ENCODE assay signal across 24 cellular contexts in the genomic region with DNA sequence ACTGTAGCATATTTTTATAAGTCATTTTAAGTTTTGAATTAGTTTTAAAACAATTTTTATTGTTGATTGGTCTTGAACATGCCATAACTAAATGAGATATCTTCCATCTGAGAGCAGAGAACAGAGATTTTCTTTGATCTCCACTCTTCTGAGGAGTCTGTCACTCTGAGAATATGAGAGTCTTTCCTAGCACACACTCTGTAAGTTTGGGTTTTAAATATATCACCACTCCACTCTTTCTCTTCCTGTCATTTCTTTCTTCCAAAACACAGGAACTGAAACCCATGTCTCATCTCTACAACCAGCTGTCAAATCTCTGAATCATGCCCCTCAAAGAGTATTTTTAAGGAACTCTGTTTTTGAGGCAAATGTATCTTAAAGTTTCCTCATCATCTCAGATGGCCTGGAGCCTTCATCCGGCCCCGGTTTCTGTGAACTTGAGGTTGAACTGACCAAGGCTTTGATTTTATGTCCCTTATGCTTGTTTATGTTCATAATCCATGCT.
"Had no signal": no experiment of that assay in that cellular context is flagged by ENCODE, and none has a peak within 500 bp of the region (broad histone marks: within the 10 kb centered on the region; RNA-seq: fewer than 3 reads in every experiment).

No MANE protein-coding gene starts in this region.

- H3K9me3 ChIP-seq: left ventricle myocardium inferior, lower lobe of right lung, ovary, tibial artery, upper lobe of left lung, vagina had no signal

- ATAC-seq: foreskin keratinocyte; left cardiac atrium; lower lobe of right lung; natural killer cell treated with Interleukin-12 subunit alpha and Interleukin-12 subunit beta and Interleukin-15 and Interleukin-18, amount 100 ng/mL, for 72 hours; right cardiac atrium had no signal

- H3K36me3 Mint-ChIP-seq: immature natural killer cell; memory B cell; mesothelial cell of epicardium; natural killer cell treated with Interleukin-12 subunit alpha and Interleukin-12 subunit beta and Interleukin-15 and Interleukin-18, amount 100 ng/mL, for 72 hours; neural progenitor cell had no signal

- H3K27ac ChIP-seq: foreskin keratinocyte, left ventricle myocardium inferior, lower lobe of right lung, neural progenitor cell, ovary, tibial artery, upper lobe of left lung, vagina had no signal

- H3K4me3 ChIP-seq: left ventricle myocardium inferior, lower lobe of right lung, neural progenitor cell, ovary, smooth muscle cell, tibial artery, upper lobe of left lung, vagina had no signal

- H3K4me3 Mint-ChIP-seq: endodermal cell; immature natural killer cell; memory B cell; mesothelial cell of epicardium; natural killer cell treated with Interleukin-12 subunit alpha and Interleukin-12 subunit beta and Interleukin-15 and Interleukin-18, amount 100 ng/mL, for 72 hours; neural progenitor cell; stimulated activated naive CD8-positive, alpha-beta T cell treated with anti-CD3 and anti-CD28 coated beads, Interleukin-15, Interleukin-2, amounts not matched to agents 100 ng/mL and 50 ng/mL, for 24 hours had no signal

- FAIRE-seq: endothelial cell of umbilical vein, kidney had no signal

- H3K4me2 ChIP-seq: neural progenitor cell, smooth muscle cell had no signal

- H3K27me3 Mint-ChIP-seq: memory B cell; natural killer cell treated with Interleukin-12 subunit alpha and Interleukin-12 subunit beta and Interleukin-15 and Interleukin-18, amount 100 ng/mL, for 72 hours; progenitor cell of endocrine pancreas; stimulated activated naive CD8-positive, alpha-beta T cell treated with anti-CD3 and anti-CD28 coated beads, Interleukin-15, Interleukin-2, amounts not matched to agents 100 ng/mL and 50 ng/mL, for 24 hours had no signal

- H3K4me1 ChIP-seq: foreskin keratinocyte, left ventricle myocardium inferior, lower lobe of right lung, neural progenitor cell, tibial artery had no signal

- H3K4me1 Mint-ChIP-seq: endodermal cell, immature natural killer cell, memory B cell, neural progenitor cell had no signal

- H3K27me3 ChIP-seq: foreskin keratinocyte, neural progenitor cell, ovary, tibial artery, upper lobe of left lung, vagina had no signal

- DNase-seq: effector CD4-positive, alpha-beta T cell; endodermal cell; erythroblast; foreskin keratinocyte; immature natural killer cell; kidney; left cardiac atrium; left ventricle myocardium inferior; lower lobe of right lung; nucleus accumbens; ovary; right cardiac atrium; stimulated activated CD4-positive, alpha-beta T cell treated with anti-CD3 and anti-CD28 coated beads, Interleukin-2, amount 100 ng/mL, for 48 hours; tibial artery; upper lobe of left lung had no signal

- H3K9ac ChIP-seq: neural progenitor cell had no signal

- H3K36me3 ChIP-seq: left ventricle myocardium inferior, lower lobe of right lung, neural progenitor cell, ovary, tibial artery, upper lobe of left lung, vagina had no signal

- H3K27ac Mint-ChIP-seq: endodermal cell; immature natural killer cell; memory B cell; mesothelial cell of epicardium; natural killer cell treated with Interleukin-12 subunit alpha and Interleukin-12 subunit beta and Interleukin-15 and Interleukin-18, amount 100 ng/mL, for 72 hours; neural progenitor cell; progenitor cell of endocrine pancreas; stimulated activated naive CD8-positive, alpha-beta T cell treated with anti-CD3 and anti-CD28 coated beads, Interleukin-15, Interleukin-2, amounts not matched to agents 100 ng/mL and 50 ng/mL, for 24 hours had no signal
